Comparison of ENCODE assay signal across 8 cellular contexts in genomic region chr3:156676467-156677119, GRCh38. TPM values are rescaled to one million over a fixed set of nuclear protein-coding genes. Genes with fewer than 3 reads are reported as not detected.
DNase-seq lines count a peak whose midpoint lies in the region; ATAC-seq lines count a peak whose summit lies in the region.

No MANE protein-coding gene starts in this region.

- peaks cover 13% of the 10 kb centered on the region for H3K4me1 ChIP-seq in stomach smooth muscle (ENCODE audit: control insufficient read depth, insufficient read depth, low read length)

- no peaks in the 10 kb centered on the region for H3K27me3 Mint-ChIP-seq in activated CD4-positive, alpha-beta T cell treated with anti-CD3 and anti-CD28 coated beads for 36 hours
- no peaks in the 10 kb centered on the region for H3K27me3 Mint-ChIP-seq in T-helper 1 cell treated with Interleukin-12 subunit alpha and Interleukin-12 subunit beta and Interleukin-4 antibody, amounts not matched to agents 30 μg/mL and 1 μg/mL, for 36 hours (ENCODE audit: low read depth)

- H3K27ac Mint-ChIP-seq in activated CD4-positive, alpha-beta T cell treated with anti-CD3 and anti-CD28 coated beads for 36 hours: peak overlapping the region; percentile 77
- peak overlapping the region; percentile 84 for H3K27ac Mint-ChIP-seq in T-helper 1 cell treated with Interleukin-12 subunit alpha and Interleukin-12 subunit beta and Interleukin-4 antibody, amounts not matched to agents 30 μg/mL and 1 μg/mL, for 36 hours

- no peak for DNase-seq in activated CD4-positive, alpha-beta T cell treated with anti-CD3 and anti-CD28 coated beads for 36 hours
- DNase-seq in activated CD4-positive, alpha-beta T cell treated with anti-CD3 and anti-CD28 coated beads, Interleukin-2, amount 50 U/mL, for 48 hours: no peak
- DNase-seq in glomerular visceral epithelial cell (ENCODE audit: extremely low spot score) (peak; percentile 33), inferior parietal cortex (ENCODE audit: extremely low spot score) (no peak)

- POLR2A ChIA-PET in activated CD4-positive, alpha-beta T cell treated with anti-CD3 and anti-CD28 coated beads for 36 hours (lab: Charles Lee): interaction anchor here (2.6 kb wide), 1 partner anchor 122 kb away, joined by 11 read pairs; the partner anchor contains the start of gene SSR3

- no peak overlapping the region for H3K9ac ChIP-seq in stomach smooth muscle (ENCODE audit: low read length in 2 of 2)

- no peaks in the 10 kb centered on the region for H3K9me3 ChIP-seq in stomach smooth muscle (ENCODE audit: control insufficient read depth in 2 of 2, low read length in 2 of 2)

- no peak overlapping the region for H3K27ac ChIP-seq in stomach smooth muscle (ENCODE audit: low read length)

- no peak for ATAC-seq in activated CD4-positive, alpha-beta T cell treated with anti-CD3 and anti-CD28 coated beads for 36 hours
- ATAC-seq in HG02798 (IDR thresholded peaks at IDR 0.05; ENCODE audit: poor library complexity, unreplicated experiment) (no peak), HG03520 (IDR thresholded peaks at IDR 0.05; ENCODE audit: unreplicated experiment) (no peak)

- H3K27me3 ChIP-seq in stomach smooth muscle (ENCODE audit: control insufficient read depth in 1 of 2, insufficient read depth in 2 of 2, low read length in 2 of 2): no peaks in the 10 kb centered on the region

- no peaks in the 10 kb centered on the region for H3K9me3 Mint-ChIP-seq in activated CD4-positive, alpha-beta T cell treated with anti-CD3 and anti-CD28 coated beads for 36 hours (ENCODE audit: low read depth)
- no peaks in the 10 kb centered on the region for H3K9me3 Mint-ChIP-seq in T-helper 1 cell treated with Interleukin-12 subunit alpha and Interleukin-12 subunit beta and Interleukin-4 antibody, amounts not matched to agents 30 μg/mL and 1 μg/mL, for 36 hours

- intact Hi-C loops in activated CD4-positive, alpha-beta T cell treated with anti-CD3 and anti-CD28 coated beads for 36 hours (cut with DNase I, micrococcal nuclease): loop anchor here in 1 of 2 experiments (1.0 to 10.0 kb wide), 6 partner anchors 11 to 522 kb away; no protein-coding TSS in a partner anchor

- peak overlapping the region; percentile 77 for H3K4me3 Mint-ChIP-seq in activated CD4-positive, alpha-beta T cell treated with anti-CD3 and anti-CD28 coated beads for 36 hours
- peak overlapping the region; percentile 94 for H3K4me3 Mint-ChIP-seq in T-helper 1 cell treated with Interleukin-12 subunit alpha and Interleukin-12 subunit beta and Interleukin-4 antibody, amounts not matched to agents 30 μg/mL and 1 μg/mL, for 36 hours

- H3K4me3 ChIP-seq in stomach smooth muscle (ENCODE audit: low read length in 2 of 2): peak overlapping the region; percentile 85

- peaks cover 38% of the 10 kb centered on the region for H3K36me3 Mint-ChIP-seq in activated CD4-positive, alpha-beta T cell treated with anti-CD3 and anti-CD28 coated beads for 36 hours (ENCODE audit: low read depth)
- H3K36me3 Mint-ChIP-seq in T-helper 1 cell treated with Interleukin-12 subunit alpha and Interleukin-12 subunit beta and Interleukin-4 antibody, amounts not matched to agents 30 μg/mL and 1 μg/mL, for 36 hours (ENCODE audit: low read depth): peaks cover 44% of the 10 kb centered on the region

- peaks cover 47% of the 10 kb centered on the region for H3K4me1 Mint-ChIP-seq in activated CD4-positive, alpha-beta T cell treated with anti-CD3 and anti-CD28 coated beads for 36 hours
- peaks cover 53% of the 10 kb centered on the region for H3K4me1 Mint-ChIP-seq in T-helper 1 cell treated with Interleukin-12 subunit alpha and Interleukin-12 subunit beta and Interleukin-4 antibody, amounts not matched to agents 30 μg/mL and 1 μg/mL, for 36 hours (ENCODE audit: low read depth)

- H3K36me3 ChIP-seq in stomach smooth muscle (ENCODE audit: control insufficient read depth in 2 of 2, insufficient read depth in 2 of 2, low read length in 2 of 2): peaks cover 0 to 12% of the 10 kb centered on the region in 2 donors

- CTCF ChIA-PET in activated CD4-positive, alpha-beta T cell treated with anti-CD3 and anti-CD28 coated beads for 36 hours (lab: Charles Lee): interaction anchor here (0.6 to 2.2 kb wide), 6 partner anchors 10 to 412 kb away, joined by 3 to 6 read pairs (median 5); no protein-coding TSS in a partner anchor

RNA-seq across cellular contexts. Expression of gene TIPARP, which starts 2.2 kb away (rescaled TPM):
- 10 to 100 TPM; 18.5 to 23.5 TPM for total RNA-seq in activated CD4-positive, alpha-beta T cell treated with anti-CD3 and anti-CD28 coated beads for 36 hours
